ENCODE assay signal across 8 cellular contexts in genomic region chr19:14113762-14114414, GRCh38. TPM values are rescaled to one million over a fixed set of nuclear protein-coding genes. Genes with fewer than 3 reads are reported as not detected.
DNase-seq lines count a peak whose midpoint lies in the region; ATAC-seq and TF ChIP-seq lines count a peak whose summit lies in the region.

No MANE protein-coding gene starts in this region.

- H3K9ac ChIP-seq in mesendoderm (ENCODE audit: low read length): no peak overlapping the region

- CTCF ChIA-PET in GM10248 (lab: Yijun Ruan, JAX): interaction anchor here (1.0 to 6.6 kb wide), 17 partner anchors 11 to 359 kb away, joined by 3 to 50 read pairs (median 8); partner anchors contain the start of genes ASF1B and MISP3
- CTCF ChIA-PET in Panc1 (lab: Charles Lee): interaction anchor here (0.5 to 1.5 kb wide), 4 partner anchors 9 to 259 kb away, joined by 4 to 9 read pairs (median 6); partner anchors contain the start of gene ASF1B

- no peaks in the 10 kb centered on the region for H3K79me2 ChIP-seq in mesendoderm (ENCODE audit: control insufficient read depth, insufficient read depth, low read length)

- POLR2A ChIA-PET in GM10248 (lab: Yijun Ruan, JAX) (no interaction called here), Panc1 (lab: Charles Lee) (no interaction called here)

- H3K27ac ChIP-seq in Panc1 (ENCODE audit: low read length): peak overlapping the region; percentile 34; the same call in 1 of the 2 replicates
- no peak overlapping the region for H3K27ac ChIP-seq in mesendoderm (ENCODE audit: low read depth, low read length)
- peak overlapping the region; percentile 85 for H3K27ac ChIP-seq in vagina

- TF ChIP-seq CTCF in GM10248 (IDR thresholded peaks at IDR 0.05; ENCODE audit: control extremely low read depth, extremely low read depth, low read depth, missing control alignments) (peak; percentile 27), Panc1 (IDR thresholded peaks at IDR 0.05) (no peak; the same call in 1 of the 2 replicates), astrocyte of the spinal cord (IDR thresholded peaks at IDR 0.05; ENCODE audit: low read depth, low read length) (peak; percentile 27), vagina (IDR thresholded peaks at IDR 0.05) (no peak)

- H3K4ac ChIP-seq in mesendoderm (ENCODE audit: low read depth, low read length): no peak overlapping the region

- H3K4me3 ChIP-seq in Panc1 (ENCODE audit: low read depth in 2 of 2, low read length in 2 of 2): 0 out of 4 replicates have a peak overlapping the region, but pooled peaks of 1 of the 2 experiments have one; percentile 2
- H3K4me3 ChIP-seq in astrocyte of the spinal cord (ENCODE audit: low read depth, low read length): no peak overlapping the region
- H3K4me3 ChIP-seq in mesendoderm (ENCODE audit: low read length): no peak overlapping the region
- no peak overlapping the region for H3K4me3 ChIP-seq in vagina

- no peak overlapping the region for H4K8ac ChIP-seq in mesendoderm (ENCODE audit: low read depth, low read length)

- H3K27me3 ChIP-seq in Panc1 (ENCODE audit: control insufficient read depth, insufficient read depth, low read length) (no peaks in the 10 kb centered on the region), mesendoderm (ENCODE audit: insufficient read depth, low read length, poor library complexity) (no peaks in the 10 kb centered on the region), vagina (no peaks in the 10 kb centered on the region)

- H3K9me3 ChIP-seq in Panc1 (ENCODE audit: control insufficient read depth, insufficient read depth, low read depth, low read length) (no peaks in the 10 kb centered on the region), vagina (no peaks in the 10 kb centered on the region)

- no peak overlapping the region for H4K5ac ChIP-seq in mesendoderm (ENCODE audit: low read length)

- H3K18ac ChIP-seq in mesendoderm (ENCODE audit: low read length): no peak overlapping the region

- H2BK5ac ChIP-seq in mesendoderm (ENCODE audit: low read length): no peak overlapping the region

- H3K23ac ChIP-seq in mesendoderm (ENCODE audit: low read length): no peak overlapping the region

- H3K36me3 ChIP-seq in Panc1 (ENCODE audit: control insufficient read depth, insufficient read depth, low read length): no peaks in the 10 kb centered on the region
- peaks cover 1% of the 10 kb centered on the region for H3K36me3 ChIP-seq in mesendoderm (ENCODE audit: control insufficient read depth, insufficient read depth, low read length)
- H3K36me3 ChIP-seq in vagina: peaks cover 0 to 6% of the 10 kb centered on the region in 2 donors

- BruUV-seq in Panc1 (replicated peaks; lab: Mats Ljungman, UMichigan): no TSS peak

- in situ Hi-C loops in Panc1 (cut with HindIII; ENCODE audit: low pct_unique_long_range_greater_than_20kb, low sequenced_read_pairs) (no loop called here), astrocyte of the spinal cord (cut with HindIII; ENCODE audit: low sequenced_read_pairs) (no loop called here)

- no peak for ATAC-seq in Panc1
- ATAC-seq in GM18517 (IDR thresholded peaks at IDR 0.05; ENCODE audit: unreplicated experiment): no peak
- no peak for ATAC-seq in HG03571 (IDR thresholded peaks at IDR 0.05; ENCODE audit: unreplicated experiment)

- H3K4me2 ChIP-seq in mesendoderm (ENCODE audit: low read length): no peak overlapping the region

- H3K56ac ChIP-seq in mesendoderm (ENCODE audit: low read length): no peak overlapping the region

- no peak overlapping the region for H2AK5ac ChIP-seq in mesendoderm (ENCODE audit: low read length)

- H2BK120ac ChIP-seq in mesendoderm (ENCODE audit: low read depth, low read length): no peak overlapping the region

- no peak overlapping the region for H2BK15ac ChIP-seq in mesendoderm (replicated peaks; ENCODE audit: low read depth)

- intact Hi-C loops in Panc1 (cut with micrococcal nuclease; ENCODE audit: unreplicated experiment): no loop called here
- intact Hi-C loops in vagina (cut with DNase I): no loop called here

- H3K79me1 ChIP-seq in mesendoderm (ENCODE audit: low read length): peaks cover 4% of the 10 kb centered on the region

- WGBS in mesendoderm (ENCODE audit: extremely low coverage, insufficient coverage, low lambda C conversion rate): no CpG with 5 or more reads among the region's 18 CpGs

- peaks cover 36% of the 10 kb centered on the region for H3K4me1 ChIP-seq in Panc1 (ENCODE audit: control insufficient read depth, insufficient read depth, low read length)
- peaks cover 13% of the 10 kb centered on the region for H3K4me1 ChIP-seq in mesendoderm (ENCODE audit: control insufficient read depth, low read depth, low read length)
- peaks cover 73% of the 10 kb centered on the region for H3K4me1 ChIP-seq in vagina

- DNase-seq in GM10248 (ENCODE audit: extremely low spot score) (no peak), Panc1 (ENCODE audit: low read depth, low spot score) (no peak), astrocyte of the spinal cord (ENCODE audit: low read depth, low spot score) (no peak), mesendoderm (peak; percentile 60), vagina (ENCODE audit: extremely low spot score in 2 of 2) (no peak), NCI-H187 treated with DMSO at 0.1 percent for 48 hours (lab: John Stamatoyannopoulos, UW) (no peak)

- TF ChIP-seq POLR2A in vagina (IDR thresholded peaks at IDR 0.05): no peak

RNA-seq across cellular contexts. Expression of gene PRKACA, which starts 3.7 kb away (rescaled TPM):
- total RNA-seq in Panc1 (2021; ENCODE audit: unreplicated experiment) (70.8 TPM), vagina (28.0 TPM)
- 50.7 TPM for polyA plus RNA-seq in Panc1 (2012; ENCODE audit: insufficient read length)
- polyA plus RNA-seq in mesendoderm (2013, experiment 1 of 2): 38.0 TPM
- polyA plus RNA-seq in mesendoderm (2013, experiment 2 of 2): 37.6 TPM

RNA-seq across cellular contexts. Expression of gene ASF1B, which starts 22.5 kb away (rescaled TPM):
- total RNA-seq in Panc1 (2021; ENCODE audit: unreplicated experiment): 35.4 TPM
- polyA plus RNA-seq in Panc1 (2012; ENCODE audit: insufficient read length): 35.0 TPM
- polyA plus RNA-seq in mesendoderm (2013, experiment 1 of 2): 18.8 TPM
- polyA plus RNA-seq in mesendoderm (2013, experiment 2 of 2): 18.1 TPM
- 1.7 TPM for total RNA-seq in vagina

RNA-seq across cellular contexts. Expression of gene SAMD1, which starts 23.3 kb away (rescaled TPM):
- total RNA-seq in Panc1 (2021; ENCODE audit: unreplicated experiment) (82.0 TPM), vagina (6.9 TPM)
- 73.2 TPM for polyA plus RNA-seq in Panc1 (2012; ENCODE audit: insufficient read length)
- 50.8 TPM for polyA plus RNA-seq in mesendoderm (2013, experiment 1 of 2)
- polyA plus RNA-seq in mesendoderm (2013, experiment 2 of 2): 57.8 TPM

RNA-seq across cellular contexts. Expression of gene C19orf67, which starts 28.3 kb away (rescaled TPM):
- 0.28 TPM for total RNA-seq in Panc1 (2021; ENCODE audit: unreplicated experiment)
- polyA plus RNA-seq in Panc1 (2012; ENCODE audit: insufficient read length): not detected
- polyA plus RNA-seq in mesendoderm (2013, experiment 1 of 2): not detected
- polyA plus RNA-seq in mesendoderm (2013, experiment 2 of 2): 0.10 TPM
- total RNA-seq in vagina: not detected

RNA-seq across cellular contexts. Expression of gene MISP3, which starts 41.3 kb away (rescaled TPM):
- total RNA-seq in Panc1 (2021; ENCODE audit: unreplicated experiment) (1.5 TPM), vagina (2.7 TPM)
- polyA plus RNA-seq in Panc1 (2012; ENCODE audit: insufficient read length): 2.9 TPM
- polyA plus RNA-seq in mesendoderm (2013, experiment 1 of 2): 0.08 TPM
- 0.10 TPM for polyA plus RNA-seq in mesendoderm (2013, experiment 2 of 2)

Comparison
In these comparisons a context has a peak if more than half of its experiments do, and no peak if none do; other contexts are left out.
1. CTCF ChIP-seq: peak in GM10248 (single experiment) and astrocyte of the spinal cord (single experiment); none in Panc1 (single experiment) and vagina (0 of 3).
2. RNA of gene ASF1B, which starts 22.5 kb away (total RNA-seq): 35.4 TPM in Panc1 (single experiment); 1.7 TPM in vagina (single experiment); every median in the first group is over 10 times any median in the second.
3. RNA of gene SAMD1, which starts 23.3 kb away (total RNA-seq): 82.0 TPM in Panc1 (single experiment); 6.9 TPM in vagina (single experiment); every median in the first group is over 10 times any median in the second.